27 cellular contexts compared by ENCODE assay signal in the genomic region with DNA sequence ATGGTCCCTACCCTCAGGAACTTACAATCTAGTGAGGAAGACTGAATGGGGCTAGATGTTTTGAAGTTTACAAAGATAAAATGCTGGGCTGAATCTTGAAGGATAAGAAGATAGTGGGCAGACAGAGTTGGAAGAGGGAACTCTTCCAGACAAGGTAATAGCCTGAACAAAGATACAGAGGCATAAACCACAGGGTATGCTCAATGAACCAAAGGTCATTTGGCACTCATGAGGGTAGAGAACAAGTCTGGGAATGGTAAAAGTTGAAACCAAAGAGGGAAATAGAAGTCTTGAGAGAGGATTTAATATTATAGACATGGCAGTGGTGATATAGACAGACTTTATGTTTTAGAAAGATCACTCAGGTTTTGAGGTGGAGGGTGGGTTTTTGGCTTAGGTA.
"Had no signal": no experiment of that assay in that cellular context is flagged by ENCODE, and none has a peak within 500 bp of the region (broad histone marks: within the 10 kb centered on the region; RNA-seq: fewer than 3 reads in every experiment).

No MANE protein-coding gene starts in this region.

- H3K9ac ChIP-seq: parathyroid adenoma had no signal

- H3K4me3 ChIP-seq: ovary, psoas muscle, skin epidermis, stomach, thoracic aorta, thyroid gland, tibial nerve, upper lobe of left lung, vagina had no signal

- H2AFZ ChIP-seq: parathyroid adenoma had no signal

- DNase-seq: naive thymus-derived CD8-positive, alpha-beta T cell; nephron progenitor cell; nucleus accumbens; ovary; posterior cingulate gyrus; psoas muscle; right cardiac atrium; stimulated activated CD4-positive, alpha-beta T cell treated with anti-CD3 and anti-CD28 coated beads, Interleukin-15, amount 100 ng/mL, for 24 hours; stimulated activated CD4-positive, alpha-beta T cell treated with anti-CD3 and anti-CD28 coated beads, Interleukin-2, amount 100 ng/mL, for 24 hours; stimulated activated CD4-positive, alpha-beta T cell treated with anti-CD3 and anti-CD28 coated beads, Interleukin-2, amount 100 ng/mL, for 48 hours; stimulated activated CD4-positive, alpha-beta T cell treated with anti-CD3 and anti-CD28 coated beads, Interleukin-4, amount 100 ng/mL, for 24 hours; stimulated activated naive B cell treated with anti-CD40 and anti-IgM and Interleukin-4, amounts not matched to agents 10 μg/mL and 1 μg/mL and 100 μg/mL, for 72 hours; stimulated activated naive CD4-positive, alpha-beta T cell treated with Interleukin-2 at 50 U/mL for 16 hours; stomach; thyroid gland; trophoblast cell; upper lobe of left lung had no signal

- H3K36me3 ChIP-seq: neutrophil, ovary, stomach, thoracic aorta, thyroid gland, tibial nerve, upper lobe of left lung, vagina had no signal

- FAIRE-seq: urothelium cell line had no signal

- H3K79me2 ChIP-seq: parathyroid adenoma had no signal

- H3K27me3 ChIP-seq: ovary, stomach, thyroid gland, tibial nerve, upper lobe of left lung, vagina had no signal

- H3K4me1 ChIP-seq: parathyroid adenoma, psoas muscle, stomach, thyroid gland, tibial nerve, upper lobe of left lung, vagina had no signal

- H3K27ac ChIP-seq: neutrophil, ovary, parathyroid adenoma, psoas muscle, skin epidermis, stomach, thoracic aorta, thyroid gland, tibial nerve, upper lobe of left lung, vagina had no signal

- H3K9me3 ChIP-seq: psoas muscle had no signal

- ATAC-seq: naive thymus-derived CD8-positive, alpha-beta T cell; natural killer cell treated with Interleukin-12 subunit alpha and Interleukin-12 subunit beta and Interleukin-15 and Interleukin-18, amount 100 ng/mL, for 72 hours; psoas muscle; right cardiac atrium; sciatic nerve; stimulated activated effector memory CD8-positive, alpha-beta T cell treated with anti-CD3 and anti-CD28 coated beads, Interleukin-12 subunit alpha, Interleukin-12 subunit beta, amount 100 ng/mL, for 72 hours; stimulated activated naive B cell treated with anti-CD40 and anti-IgM and Interleukin-4, amounts not matched to agents 10 μg/mL and 1 μg/mL and 100 μg/mL, for 72 hours had no signal
